In genomic region chr5:93570294-93571110, GRCh38 we compare ENCODE assay signal across 11 cellular contexts. TPM values are rescaled to one million over a fixed set of nuclear protein-coding genes. Genes with fewer than 3 reads are reported as not detected.
DNase-seq lines count a peak whose midpoint lies in the region; ATAC-seq lines count a peak whose summit lies in the region.
"Had no signal": no experiment of that assay in that cellular context is flagged by ENCODE, and none has a peak within 500 bp of the region (broad histone marks: within the 10 kb centered on the region; RNA-seq: fewer than 3 reads in every experiment).

No MANE protein-coding gene starts in this region.

- H3K4me1 ChIP-seq in HUES64 (ENCODE audit: insufficient read depth, low read length), result peaks cover 30% of the 10 kb centered on the region; the same call in 1 of the 2 replicates

- WGBS in HUES64, result 2% methylated on average over 69 of the region's 69 CpGs

- peak; percentile 42 to 45 for ATAC-seq in stimulated activated naive B cell treated with anti-CD40 and anti-IgM and Interleukin-4, amounts not matched to agents 10 μg/mL and 1 μg/mL and 100 μg/mL, for 72 hours (replicated peaks)
- ATAC-seq in HG03097 (IDR thresholded peaks at IDR 0.05; ENCODE audit: low FRiP score, unreplicated experiment), result no peak
- ATAC-seq: stimulated activated memory B cell treated with anti-CD40 and anti-IgM and Interleukin-4, amounts not matched to agents 10 μg/mL and 1 μg/mL and 100 μg/mL, for 72 hours had no signal

- H3K4me1 Mint-ChIP-seq in activated CD4-positive, alpha-beta memory T cell treated with anti-CD3 and anti-CD28 coated beads for 36 hours (ENCODE audit: low read depth), result peaks cover 19% of the 10 kb centered on the region
- H3K4me1 Mint-ChIP-seq in activated CD4-positive, alpha-beta memory T cell treated with anti-CD3 and anti-CD28 coated beads, Interleukin-2, amount 10 ng/mL, durations not matched to agents 7 days and 5 days, result peaks cover 7% of the 10 kb centered on the region
- H3K4me1 Mint-ChIP-seq in stimulated activated naive B cell treated with anti-CD40 and anti-IgM and Interleukin-4, amounts not matched to agents 10 μg/mL and 1 μg/mL and 100 μg/mL, for 72 hours, result peaks cover 16 to 37% of the 10 kb centered on the region in 2 donors

- H3K27ac ChIP-seq in HUES64 (ENCODE audit: low read depth, low read length), result no peak overlapping the region
- H3K27ac ChIP-seq: epithelial cell of prostate had no signal

- H3K36me3 Mint-ChIP-seq in activated CD4-positive, alpha-beta memory T cell treated with anti-CD3 and anti-CD28 coated beads for 36 hours, result no peaks in the 10 kb centered on the region
- no peaks in the 10 kb centered on the region for H3K36me3 Mint-ChIP-seq in activated CD4-positive, alpha-beta memory T cell treated with anti-CD3 and anti-CD28 coated beads, Interleukin-2, amount 10 ng/mL, durations not matched to agents 7 days and 5 days (ENCODE audit: low read depth)
- peaks cover 0 to 3% of the 10 kb centered on the region in 2 donors for H3K36me3 Mint-ChIP-seq in stimulated activated naive B cell treated with anti-CD40 and anti-IgM and Interleukin-4, amounts not matched to agents 10 μg/mL and 1 μg/mL and 100 μg/mL, for 72 hours
- H3K36me3 Mint-ChIP-seq: stimulated activated memory B cell treated with anti-CD40 and anti-IgM and Interleukin-4, amounts not matched to agents 10 μg/mL and 1 μg/mL and 100 μg/mL, for 72 hours had no signal

- intact Hi-C loops in activated CD4-positive, alpha-beta memory T cell treated with anti-CD3 and anti-CD28 coated beads for 36 hours (cut with micrococcal nuclease), result loop anchor here (2.0 kb wide), 1 partner anchor 32 kb away; no protein-coding TSS in a partner anchor

- CTCF ChIA-PET in activated CD4-positive, alpha-beta memory T cell treated with anti-CD3 and anti-CD28 coated beads for 36 hours (lab: Charles Lee), result interaction anchor here (1.4 kb wide), 1 partner anchor 231 kb away, joined by 5 read pairs; no protein-coding TSS in a partner anchor
- CTCF ChIA-PET in activated CD4-positive, alpha-beta memory T cell treated with anti-CD3 and anti-CD28 coated beads, Interleukin-2, amount 10 ng/mL, durations not matched to agents 7 days and 5 days (lab: Charles Lee), result interaction anchor here (1.0 kb wide), 1 partner anchor 32 kb away, joined by 4 read pairs; no protein-coding TSS in a partner anchor

- no peaks in the 10 kb centered on the region for H3K9me3 ChIP-seq in HUES64 (ENCODE audit: insufficient read depth, low read depth, low read length)

- H3K36me3 ChIP-seq in HUES64 (ENCODE audit: insufficient read depth, low read length), result no peaks in the 10 kb centered on the region

- peak; percentile 20 for DNase-seq in activated CD4-positive, alpha-beta memory T cell treated with anti-CD3 and anti-CD28 coated beads for 36 hours
- DNase-seq in activated CD4-positive, alpha-beta memory T cell treated with anti-CD3 and anti-CD28 coated beads, Interleukin-2, amount 10 ng/mL, durations not matched to agents 7 days and 5 days, result no peak
- DNase-seq in stimulated activated naive B cell treated with anti-CD40 and anti-IgM and Interleukin-4, amounts not matched to agents 10 μg/mL and 1 μg/mL and 100 μg/mL, for 72 hours, result no peak
- no peak for DNase-seq in NCI-H2171 treated with DMSO at 0.1 percent for 48 hours (lab: John Stamatoyannopoulos, UW)
- no peak for DNase-seq in NCI-H1694 treated with DMSO at 0.1 percent for 48 hours (lab: John Stamatoyannopoulos, UW)
- DNase-seq: activated CD4-positive, alpha-beta T cell treated with anti-CD3 and anti-CD28 coated beads, Interleukin-2, amount 50 U/mL, for 1 hour had no signal

- no peak overlapping the region for H3K4me3 Mint-ChIP-seq in activated CD4-positive, alpha-beta memory T cell treated with anti-CD3 and anti-CD28 coated beads for 36 hours
- no peak overlapping the region for H3K4me3 Mint-ChIP-seq in activated CD4-positive, alpha-beta memory T cell treated with anti-CD3 and anti-CD28 coated beads, Interleukin-2, amount 10 ng/mL, durations not matched to agents 7 days and 5 days
- peak overlapping the region; percentile 50 to 69 for H3K4me3 Mint-ChIP-seq in stimulated activated naive B cell treated with anti-CD40 and anti-IgM and Interleukin-4, amounts not matched to agents 10 μg/mL and 1 μg/mL and 100 μg/mL, for 72 hours
- H3K4me3 Mint-ChIP-seq: stimulated activated memory B cell treated with anti-CD40 and anti-IgM and Interleukin-4, amounts not matched to agents 10 μg/mL and 1 μg/mL and 100 μg/mL, for 72 hours had no signal

- H3K9me3 Mint-ChIP-seq in activated CD4-positive, alpha-beta memory T cell treated with anti-CD3 and anti-CD28 coated beads for 36 hours, result no peaks in the 10 kb centered on the region
- H3K9me3 Mint-ChIP-seq in activated CD4-positive, alpha-beta memory T cell treated with anti-CD3 and anti-CD28 coated beads, Interleukin-2, amount 10 ng/mL, durations not matched to agents 7 days and 5 days, result no peaks in the 10 kb centered on the region
- no peaks in the 10 kb centered on the region for H3K9me3 Mint-ChIP-seq in stimulated activated naive B cell treated with anti-CD40 and anti-IgM and Interleukin-4, amounts not matched to agents 10 μg/mL and 1 μg/mL and 100 μg/mL, for 72 hours
- H3K9me3 Mint-ChIP-seq: stimulated activated memory B cell treated with anti-CD40 and anti-IgM and Interleukin-4, amounts not matched to agents 10 μg/mL and 1 μg/mL and 100 μg/mL, for 72 hours had no signal

- H3K27me3 Mint-ChIP-seq in activated CD4-positive, alpha-beta memory T cell treated with anti-CD3 and anti-CD28 coated beads for 36 hours, result peaks cover 65% of the 10 kb centered on the region
- peaks cover 74% of the 10 kb centered on the region for H3K27me3 Mint-ChIP-seq in activated CD4-positive, alpha-beta memory T cell treated with anti-CD3 and anti-CD28 coated beads, Interleukin-2, amount 10 ng/mL, durations not matched to agents 7 days and 5 days
- H3K27me3 Mint-ChIP-seq in stimulated activated naive B cell treated with anti-CD40 and anti-IgM and Interleukin-4, amounts not matched to agents 10 μg/mL and 1 μg/mL and 100 μg/mL, for 72 hours, result peaks cover 62 to 77% of the 10 kb centered on the region in 2 donors

- H3K4me3 ChIP-seq in HUES64 (ENCODE audit: low read length) (peak overlapping the region; percentile 49), iPS-11a (ENCODE audit: low read depth, low read length) (peak overlapping the region; percentile 38)

- peak overlapping the region; percentile 48; the same call in 1 of the 2 replicates for H3K9ac ChIP-seq in HUES64 (ENCODE audit: low read depth, low read length)

- no peak overlapping the region for H3K27ac Mint-ChIP-seq in activated CD4-positive, alpha-beta memory T cell treated with anti-CD3 and anti-CD28 coated beads for 36 hours
- no peak overlapping the region for H3K27ac Mint-ChIP-seq in activated CD4-positive, alpha-beta memory T cell treated with anti-CD3 and anti-CD28 coated beads, Interleukin-2, amount 10 ng/mL, durations not matched to agents 7 days and 5 days
- H3K27ac Mint-ChIP-seq in stimulated activated naive B cell treated with anti-CD40 and anti-IgM and Interleukin-4, amounts not matched to agents 10 μg/mL and 1 μg/mL and 100 μg/mL, for 72 hours, result peak overlapping the region; percentile 37
- H3K27ac Mint-ChIP-seq: stimulated activated memory B cell treated with anti-CD40 and anti-IgM and Interleukin-4, amounts not matched to agents 10 μg/mL and 1 μg/mL and 100 μg/mL, for 72 hours had no signal

- peaks cover 94% of the 10 kb centered on the region for H3K27me3 ChIP-seq in HUES64 (ENCODE audit: insufficient read depth, low read length)

- POLR2A ChIA-PET in activated CD4-positive, alpha-beta memory T cell treated with anti-CD3 and anti-CD28 coated beads for 36 hours (lab: Charles Lee), result no interaction called here
- POLR2A ChIA-PET in activated CD4-positive, alpha-beta memory T cell treated with anti-CD3 and anti-CD28 coated beads, Interleukin-2, amount 10 ng/mL, durations not matched to agents 7 days and 5 days (lab: Charles Lee), result interaction anchor here (0.6 kb wide), 1 partner anchor 21 kb away, joined by 3 read pairs; no protein-coding TSS in a partner anchor

RNA-seq across cellular contexts. Expression of gene NR2F1-AS1, which starts 10.5 kb away (rescaled TPM):
- not detected for total RNA-seq in activated CD4-positive, alpha-beta memory T cell treated with anti-CD3 and anti-CD28 coated beads for 36 hours
- not detected for total RNA-seq in activated CD4-positive, alpha-beta memory T cell treated with anti-CD3 and anti-CD28 coated beads, Interleukin-2, amount 10 ng/mL, durations not matched to agents 7 days and 5 days
- 3.7 TPM for polyA plus RNA-seq in HUES64 (2013, experiment 1 of 2)
- 8.7 TPM for polyA plus RNA-seq in HUES64 (2013, experiment 2 of 2)

RNA-seq across cellular contexts. Expression of gene NR2F1, which starts 12.5 kb away (rescaled TPM):
- total RNA-seq in activated CD4-positive, alpha-beta memory T cell treated with anti-CD3 and anti-CD28 coated beads for 36 hours, result not detected
- not detected for total RNA-seq in activated CD4-positive, alpha-beta memory T cell treated with anti-CD3 and anti-CD28 coated beads, Interleukin-2, amount 10 ng/mL, durations not matched to agents 7 days and 5 days
- 24.5 TPM for polyA plus RNA-seq in HUES64 (2013, experiment 1 of 2)
- 47.7 TPM for polyA plus RNA-seq in HUES64 (2013, experiment 2 of 2)

Comparison
In these comparisons a context has a peak if more than half of its experiments do, and no peak if none do; other contexts are left out.
1. H3K4me3 Mint-ChIP-seq: peak in stimulated activated naive B cell treated with anti-CD40 and anti-IgM and Interleukin-4, amounts not matched to agents 10 μg/mL and 1 μg/mL and 100 μg/mL, for 72 hours (2 of 2); none in activated CD4-positive, alpha-beta memory T cell treated with anti-CD3 and anti-CD28 coated beads for 36 hours (single experiment) and activated CD4-positive, alpha-beta memory T cell treated with anti-CD3 and anti-CD28 coated beads, Interleukin-2, amount 10 ng/mL, durations not matched to agents 7 days and 5 days (single experiment).